34 cellular contexts compared by ENCODE assay signal in genomic region chr2:141930803-141931202, GRCh38.
"Had no signal": no experiment of that assay in that cellular context is flagged by ENCODE, and none has a peak within 500 bp of the region (broad histone marks: within the 10 kb centered on the region; RNA-seq: fewer than 3 reads in every experiment).

No MANE protein-coding gene starts in this region.

- DNase-seq: Karpas-422, Kasumi-1, MG63, MM.1S, MV-4-11, NCI-H1048, NCI-H1092, NCI-H1092 treated with DMSO at 0.1 percent for 48 hours, NCI-H1105, NCI-H1105 treated with DMSO at 0.1 percent for 48 hours, NCI-H1417, NCI-H1417 treated with DMSO at 0.1 percent for 48 hours, NCI-H1436, NCI-H1436 treated with DMSO at 0.1 percent for 48 hours, NCI-H146, NCI-H1694, NCI-H1694 treated with DMSO at 0.1 percent for 48 hours, NCI-H187, NCI-H187 treated with DMSO at 0.1 percent for 48 hours, NCI-H2029, NCI-H2029 treated with DMSO at 0.1 percent for 48 hours, NCI-H2081, NCI-H2081 treated with DMSO at 0.1 percent for 48 hours, NCI-H2107, NCI-H2171, NCI-H2171 treated with DMSO at 0.1 percent for 48 hours, NCI-H2227 treated with DMSO at 0.1 percent for 48 hours, NCI-H226, NCI-H345, NCI-H446, NCI-H446 treated with DMSO at 0.1 percent for 48 hours, NCI-H510A, NCI-H510A treated with DMSO at 0.1 percent for 48 hours, NCI-H524 had no signal

- H3K9me3 ChIP-seq: MG63 had no signal

- H3K27me3 ChIP-seq: MG63 had no signal

- H3K36me3 ChIP-seq: MG63 had no signal

- H3K4me3 ChIP-seq: MG63 had no signal
